ENCODE assay signal across 2 cellular contexts in the genomic region with DNA sequence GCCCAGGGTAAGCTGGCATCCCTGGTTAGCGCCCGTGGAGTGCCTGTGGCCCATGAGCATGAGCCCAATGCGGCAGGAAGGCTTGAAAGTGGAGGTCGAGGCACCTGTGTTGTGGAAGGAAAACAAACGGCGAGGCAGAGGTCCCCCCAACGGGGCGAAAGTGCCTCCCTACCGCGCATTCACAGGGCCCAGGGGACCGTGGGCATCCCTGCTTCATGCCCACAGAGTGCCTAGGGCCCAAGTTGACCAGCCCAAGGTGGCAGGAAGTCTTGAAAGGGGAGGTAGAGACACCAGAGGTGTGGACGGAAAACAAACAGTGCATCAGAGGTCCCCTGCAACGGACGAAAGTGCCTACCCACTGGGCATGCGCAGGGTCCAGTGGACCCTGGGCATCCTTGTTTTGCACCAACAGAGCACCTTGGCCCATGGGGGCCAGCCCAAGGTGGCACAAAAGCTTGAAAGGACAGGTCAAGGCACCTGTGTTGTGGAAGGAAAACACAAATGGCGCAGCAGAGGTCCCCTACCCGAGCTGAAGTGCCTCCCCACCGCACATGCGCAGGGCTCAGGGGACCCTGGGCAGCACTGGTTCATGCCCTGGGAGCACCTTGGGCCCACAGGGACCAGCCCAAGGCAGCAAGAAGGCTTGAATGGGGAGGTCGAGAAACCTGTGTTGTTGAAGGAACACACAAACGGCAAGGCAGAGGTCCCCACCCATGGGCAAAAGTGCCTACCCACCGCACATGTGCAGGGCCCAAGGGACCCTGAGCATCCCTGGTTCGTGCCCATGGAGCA.
TF ChIP-seq lines count a peak whose summit lies in the region.

No MANE protein-coding gene starts in this region.

TF ChIP-seq in SK-N-SH, 30 proteins besides CTCF, POLR2A, EP300 and RAD21 (continued from another document):
- TF ChIP-seq, protein P1, sequence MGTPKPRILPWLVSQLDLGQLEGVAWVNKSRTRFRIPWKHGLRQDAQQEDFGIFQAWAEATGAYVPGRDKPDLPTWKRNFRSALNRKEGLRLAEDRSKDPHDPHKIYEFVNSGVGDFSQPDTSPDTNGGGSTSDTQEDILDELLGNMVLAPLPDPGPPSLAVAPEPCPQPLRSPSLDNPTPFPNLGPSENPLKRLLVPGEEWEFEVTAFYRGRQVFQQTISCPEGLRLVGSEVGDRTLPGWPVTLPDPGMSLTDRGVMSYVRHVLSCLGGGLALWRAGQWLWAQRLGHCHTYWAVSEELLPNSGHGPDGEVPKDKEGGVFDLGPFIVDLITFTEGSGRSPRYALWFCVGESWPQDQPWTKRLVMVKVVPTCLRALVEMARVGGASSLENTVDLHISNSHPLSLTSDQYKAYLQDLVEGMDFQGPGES (IDR thresholded peaks at IDR 0.05; ENCODE audit: low read depth, low read length), result no peak
- TF ChIP-seq SMC3 (IDR thresholded peaks at IDR 0.05; ENCODE audit: low read depth, low read length), result no peak
- no peak for TF ChIP-seq GABPA (IDR thresholded peaks at IDR 0.05; ENCODE audit: low read depth)
- TF ChIP-seq MEF2A (IDR thresholded peaks at IDR 0.05; ENCODE audit: borderline replicate concordance, low read depth), result no peak
- no peak for TF ChIP-seq RCOR1 (IDR thresholded peaks at IDR 0.05; ENCODE audit: low read length)
- TF ChIP-seq FOXM1 (IDR thresholded peaks at IDR 0.05; ENCODE audit: low read depth), result no peak
- no peak for TF ChIP-seq MXI1 (IDR thresholded peaks at IDR 0.05; ENCODE audit: low read depth, low read length)
- TF ChIP-seq JUND (IDR thresholded peaks at IDR 0.05), result no peak
- TF ChIP-seq, protein P2, sequence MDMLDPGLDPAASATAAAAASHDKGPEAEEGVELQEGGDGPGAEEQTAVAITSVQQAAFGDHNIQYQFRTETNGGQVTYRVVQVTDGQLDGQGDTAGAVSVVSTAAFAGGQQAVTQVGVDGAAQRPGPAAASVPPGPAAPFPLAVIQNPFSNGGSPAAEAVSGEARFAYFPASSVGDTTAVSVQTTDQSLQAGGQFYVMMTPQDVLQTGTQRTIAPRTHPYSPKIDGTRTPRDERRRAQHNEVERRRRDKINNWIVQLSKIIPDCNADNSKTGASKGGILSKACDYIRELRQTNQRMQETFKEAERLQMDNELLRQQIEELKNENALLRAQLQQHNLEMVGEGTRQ (IDR thresholded peaks at IDR 0.05; ENCODE audit: borderline replicate concordance, low read depth, low read length), result no peak
- TF ChIP-seq TAF1 (IDR thresholded peaks at IDR 0.05; ENCODE audit: borderline replicate concordance, low read depth, low read length), result no peak
- TF ChIP-seq, protein P3, sequence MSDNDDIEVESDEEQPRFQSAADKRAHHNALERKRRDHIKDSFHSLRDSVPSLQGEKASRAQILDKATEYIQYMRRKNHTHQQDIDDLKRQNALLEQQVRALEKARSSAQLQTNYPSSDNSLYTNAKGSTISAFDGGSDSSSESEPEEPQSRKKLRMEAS (IDR thresholded peaks at IDR 0.05; ENCODE audit: low read depth), result no peak
- TF ChIP-seq YY1 (IDR thresholded peaks at IDR 0.05; ENCODE audit: low read depth), result no peak
- no peak for TF ChIP-seq RFX5 (IDR thresholded peaks at IDR 0.05; ENCODE audit: low read length)
- TF ChIP-seq TEAD4 (IDR thresholded peaks at IDR 0.05; ENCODE audit: borderline replicate concordance, insufficient read depth), result no peak
- TF ChIP-seq EZH2phosphoT487 (IDR thresholded peaks at IDR 0.05; ENCODE audit: borderline replicate concordance, low read depth), result no peak
- TF ChIP-seq, protein P4, sequence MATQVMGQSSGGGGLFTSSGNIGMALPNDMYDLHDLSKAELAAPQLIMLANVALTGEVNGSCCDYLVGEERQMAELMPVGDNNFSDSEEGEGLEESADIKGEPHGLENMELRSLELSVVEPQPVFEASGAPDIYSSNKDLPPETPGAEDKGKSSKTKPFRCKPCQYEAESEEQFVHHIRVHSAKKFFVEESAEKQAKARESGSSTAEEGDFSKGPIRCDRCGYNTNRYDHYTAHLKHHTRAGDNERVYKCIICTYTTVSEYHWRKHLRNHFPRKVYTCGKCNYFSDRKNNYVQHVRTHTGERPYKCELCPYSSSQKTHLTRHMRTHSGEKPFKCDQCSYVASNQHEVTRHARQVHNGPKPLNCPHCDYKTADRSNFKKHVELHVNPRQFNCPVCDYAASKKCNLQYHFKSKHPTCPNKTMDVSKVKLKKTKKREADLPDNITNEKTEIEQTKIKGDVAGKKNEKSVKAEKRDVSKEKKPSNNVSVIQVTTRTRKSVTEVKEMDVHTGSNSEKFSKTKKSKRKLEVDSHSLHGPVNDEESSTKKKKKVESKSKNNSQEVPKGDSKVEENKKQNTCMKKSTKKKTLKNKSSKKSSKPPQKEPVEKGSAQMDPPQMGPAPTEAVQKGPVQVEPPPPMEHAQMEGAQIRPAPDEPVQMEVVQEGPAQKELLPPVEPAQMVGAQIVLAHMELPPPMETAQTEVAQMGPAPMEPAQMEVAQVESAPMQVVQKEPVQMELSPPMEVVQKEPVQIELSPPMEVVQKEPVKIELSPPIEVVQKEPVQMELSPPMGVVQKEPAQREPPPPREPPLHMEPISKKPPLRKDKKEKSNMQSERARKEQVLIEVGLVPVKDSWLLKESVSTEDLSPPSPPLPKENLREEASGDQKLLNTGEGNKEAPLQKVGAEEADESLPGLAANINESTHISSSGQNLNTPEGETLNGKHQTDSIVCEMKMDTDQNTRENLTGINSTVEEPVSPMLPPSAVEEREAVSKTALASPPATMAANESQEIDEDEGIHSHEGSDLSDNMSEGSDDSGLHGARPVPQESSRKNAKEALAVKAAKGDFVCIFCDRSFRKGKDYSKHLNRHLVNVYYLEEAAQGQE (IDR thresholded peaks at IDR 0.05; ENCODE audit: low read depth, low read length), result no peak

TF ChIP-seq in SK-N-SH treated with all-trans-retinoic acid at 6 μM for 48 hours, 23 proteins besides CTCF, POLR2A, EP300 and RAD21 (continued from another document):
- TF ChIP-seq, protein P5, sequence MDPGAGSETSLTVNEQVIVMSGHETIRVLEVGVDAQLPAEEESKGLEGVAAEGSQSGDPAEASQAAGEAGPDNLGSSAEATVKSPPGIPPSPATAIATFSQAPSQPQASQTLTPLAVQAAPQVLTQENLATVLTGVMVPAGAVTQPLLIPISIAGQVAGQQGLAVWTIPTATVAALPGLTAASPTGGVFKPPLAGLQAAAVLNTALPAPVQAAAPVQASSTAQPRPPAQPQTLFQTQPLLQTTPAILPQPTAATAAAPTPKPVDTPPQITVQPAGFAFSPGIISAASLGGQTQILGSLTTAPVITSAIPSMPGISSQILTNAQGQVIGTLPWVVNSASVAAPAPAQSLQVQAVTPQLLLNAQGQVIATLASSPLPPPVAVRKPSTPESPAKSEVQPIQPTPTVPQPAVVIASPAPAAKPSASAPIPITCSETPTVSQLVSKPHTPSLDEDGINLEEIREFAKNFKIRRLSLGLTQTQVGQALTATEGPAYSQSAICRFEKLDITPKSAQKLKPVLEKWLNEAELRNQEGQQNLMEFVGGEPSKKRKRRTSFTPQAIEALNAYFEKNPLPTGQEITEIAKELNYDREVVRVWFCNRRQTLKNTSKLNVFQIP (CRISPR knock-in tag; IDR thresholded peaks at IDR 0.05; ENCODE audit: borderline replicate concordance, low read depth), result no peak
- TF ChIP-seq ARNTL (CRISPR knock-in tag; IDR thresholded peaks at IDR 0.05; ENCODE audit: borderline replicate concordance, low read depth), result no peak
- TF ChIP-seq TOX (CRISPR knock-in tag; IDR thresholded peaks at IDR 0.05; ENCODE audit: borderline replicate concordance), result no peak
- no peak for TF ChIP-seq ZFP3 (CRISPR knock-in tag; IDR thresholded peaks at IDR 0.05)
- no peak for TF ChIP-seq PPARA (CRISPR knock-in tag; IDR thresholded peaks at IDR 0.05; ENCODE audit: borderline replicate concordance)
- TF ChIP-seq ZNF8 (CRISPR knock-in tag; IDR thresholded peaks at IDR 0.05), result no peak
- no peak for TF ChIP-seq OSR1 (CRISPR knock-in tag; IDR thresholded peaks at IDR 0.05)
